20 cellular contexts compared by ENCODE assay signal in genomic region chrX:117843749-117844148, GRCh38.
DNase-seq lines count a peak whose midpoint lies in the region; ATAC-seq, FAIRE-seq and TF ChIP-seq lines count a peak whose summit lies in the region.
"Had no signal": no experiment of that assay in that cellular context is flagged by ENCODE, and none has a peak within 500 bp of the region (broad histone marks: within the 10 kb centered on the region; RNA-seq: fewer than 3 reads in every experiment).

No MANE protein-coding gene starts in this region.

- TF ChIP-seq RAD21 in A549 (conservative IDR thresholded peaks at IDR 0.05 in 1 of 2, IDR thresholded peaks at IDR 0.05 in 1 of 2) (no peak), K562 (CRISPR knock-in tag; conservative IDR thresholded peaks at IDR 0.05 in 1 of 2, IDR thresholded peaks at IDR 0.05 in 1 of 2) (no peak)

- no peak for ATAC-seq in A549
- ATAC-seq in K562 = no peak
- ATAC-seq: CD8-positive, alpha-beta T cell had no signal

- H3K4me2 ChIP-seq in A549 (no peak overlapping the region), K562 (ENCODE audit: insufficient read depth, low read length) (no peak overlapping the region)
- H3K4me2 ChIP-seq: BLaER1 treated with 17β-estradiol and CSF1 and Interleukin-3, amounts not matched to agents 10 nM and 100 nM had no signal

- no peaks in the 10 kb centered on the region for H4K20me1 ChIP-seq in K562 (replicated peaks; ENCODE audit: control insufficient read depth, insufficient read depth, low read length)
- H4K20me1 ChIP-seq: BLaER1 treated with 17β-estradiol and CSF1 and Interleukin-3, amounts not matched to agents 10 nM and 100 nM had no signal

- H3K4me1 ChIP-seq in A549 (no peaks in the 10 kb centered on the region), K562 (replicated peaks in 1 of 2; ENCODE audit: control insufficient read depth in 2 of 2, insufficient read depth in 2 of 2, low read length in 2 of 2) (no peaks in the 10 kb centered on the region), kidney (ENCODE audit: control insufficient read depth in 1 of 2, insufficient read depth in 1 of 2, low read depth in 1 of 2, low read length in 2 of 2) (no peaks in the 10 kb centered on the region)

- in situ Hi-C loops in K562 (cut with MboI) = no loop called here

- CTCF ChIA-PET in A549 (lab: Yijun Ruan, JAX) (no interaction called here), K562 (lab: Yijun Ruan, JAX; ENCODE audit: low intra/inter-chr PET ratio) (no interaction called here)

- POLR2A ChIA-PET in A549 (lab: Yijun Ruan, JAX) = no interaction called here
- POLR2A ChIA-PET in K562 (lab: Yijun Ruan, JAX) = no interaction called here

- TF ChIP-seq EP300 in A549 (IDR thresholded peaks at IDR 0.05) (no peak), K562 (IDR thresholded peaks at IDR 0.05; ENCODE audit: low read length) (no peak)

- WGBS in A549 (ENCODE audit: missing lambda C conversion rate) = 2% methylated on average over 3 of the region's 3 CpGs
- 0% methylated on average over 3 of the region's 3 CpGs for WGBS in K562 (ENCODE audit: insufficient coverage, low coverage, missing lambda C conversion rate)

- no TSS peak for BruUV-seq in K562 (replicated peaks; lab: Mats Ljungman, UMichigan)

- H3K4me3 ChIP-seq in A549 (no peak overlapping the region), K562 (no peak overlapping the region), kidney (ENCODE audit: low read length in 2 of 2) (no peak overlapping the region)
- H3K4me3 ChIP-seq: BLaER1 treated with 17β-estradiol and CSF1 and Interleukin-3, amounts not matched to agents 10 nM and 100 nM had no signal

- H3K27me3 ChIP-seq in K562 (ENCODE audit: control insufficient read depth in 2 of 2, insufficient read depth in 2 of 2, low read length in 2 of 2) = no peaks in the 10 kb centered on the region
- H3K27me3 ChIP-seq: BLaER1 treated with 17β-estradiol and CSF1 and Interleukin-3, amounts not matched to agents 10 nM and 100 nM had no signal

- H3K27ac ChIP-seq in A549 = no peak overlapping the region
- no peak overlapping the region for H3K27ac ChIP-seq in K562 (ENCODE audit: extremely low read depth, low read depth, low read length)
- no peak overlapping the region for H3K27ac ChIP-seq in kidney (ENCODE audit: low read depth in 2 of 2, low read length in 2 of 2)
- H3K27ac ChIP-seq: 22Rv1; BLaER1 treated with 17β-estradiol and CSF1 and Interleukin-3, amounts not matched to agents 10 nM and 100 nM; C4-2B had no signal

- DNase-seq in A549 (ENCODE audit: low read depth in 1 of 2, low spot score in 1 of 2) (no peak), K562 (ENCODE audit: extremely low read depth in 1 of 4, low spot score in 3 of 4) (no peak), kidney (no peak), COLO668 (lab: John Stamatoyannopoulos, UW; ENCODE audit: unreplicated experiment) (no peak)
- DNase-seq in stimulated activated CD4-positive, alpha-beta T cell treated with anti-CD3 and anti-CD28 coated beads, Interleukin-1b, Interleukin-23, amount 100 ng/mL, for 48 hours = no peak
- DNase-seq: AML-193; CD4-positive, alpha-beta T cell; CD8-positive, alpha-beta T cell; COR-L47; DMS 273 treated with DMSO at 0.1 percent for 48 hours; DMS153; DMS53; DMS79 treated with DMSO at 0.1 percent for 48 hours; GF-D8 had no signal

- no peak overlapping the region for H2AFZ ChIP-seq in K562 (ENCODE audit: low read depth, low read length)

- TF ChIP-seq CTCF in A549 (IDR thresholded peaks at IDR 0.05) (no peak), K562 (IDR thresholded peaks at IDR 0.05 in 2 of 3, conservative IDR thresholded peaks at IDR 0.05 in 1 of 3; ENCODE audit: insufficient read depth in 2 of 3, low read depth in 1 of 3, low read length in 3 of 3) (no peak), kidney (IDR thresholded peaks at IDR 0.05; ENCODE audit: borderline replicate concordance, extremely low read depth, insufficient read depth) (no peak)

- intact Hi-C loops in K562 (cut with micrococcal nuclease) (no loop called here), kidney (cut with DNase I) (no loop called here)

- TF ChIP-seq POLR2A in A549 (IDR thresholded peaks at IDR 0.05; ENCODE audit: low read length) (no peak), K562 (conservative IDR thresholded peaks at IDR 0.05) (no peak)

- H3K9ac ChIP-seq in K562 (ENCODE audit: insufficient read depth in 1 of 2, low read depth in 2 of 2, low read length in 2 of 2) = no peak overlapping the region
- no peak overlapping the region for H3K9ac ChIP-seq in kidney (ENCODE audit: low read length in 2 of 2)
- H3K9ac ChIP-seq: BLaER1 treated with 17β-estradiol and CSF1 and Interleukin-3, amounts not matched to agents 10 nM and 100 nM had no signal

- H3K9me1 ChIP-seq in K562 (ENCODE audit: control insufficient read depth, insufficient read depth, low read length) = no peaks in the 10 kb centered on the region

- no peaks in the 10 kb centered on the region for H3K79me2 ChIP-seq in K562 (ENCODE audit: control insufficient read depth, insufficient read depth, low read length)

- H3K36me3 ChIP-seq in K562 (ENCODE audit: control insufficient read depth, insufficient read depth, low read length) = no peaks in the 10 kb centered on the region
- H3K36me3 ChIP-seq in kidney (ENCODE audit: control insufficient read depth in 1 of 2, insufficient read depth in 2 of 2, low read length in 2 of 2) = no peaks in the 10 kb centered on the region
- H3K36me3 ChIP-seq: BLaER1 treated with 17β-estradiol and CSF1 and Interleukin-3, amounts not matched to agents 10 nM and 100 nM had no signal

- H3K9me3 ChIP-seq in A549 (no peaks in the 10 kb centered on the region), K562 (replicated peaks; ENCODE audit: control insufficient read depth, insufficient read depth, low read depth, low read length) (no peaks in the 10 kb centered on the region), kidney (ENCODE audit: control insufficient read depth in 1 of 2, low read length in 2 of 2) (no peaks in the 10 kb centered on the region)

- FAIRE-seq in A549 (lab: Jason Lieb, UNC) (peak; percentile 67), K562 (lab: Jason Lieb, UNC) (no peak), kidney (lab: Jason Lieb, UNC) (peak; percentile 92)
- FAIRE-seq: G401.6, GM12891, GM19239 had no signal

TF ChIP-seq in A549, 52 proteins besides CTCF, POLR2A, EP300 and RAD21:
- TF ChIP-seq, protein P1, sequence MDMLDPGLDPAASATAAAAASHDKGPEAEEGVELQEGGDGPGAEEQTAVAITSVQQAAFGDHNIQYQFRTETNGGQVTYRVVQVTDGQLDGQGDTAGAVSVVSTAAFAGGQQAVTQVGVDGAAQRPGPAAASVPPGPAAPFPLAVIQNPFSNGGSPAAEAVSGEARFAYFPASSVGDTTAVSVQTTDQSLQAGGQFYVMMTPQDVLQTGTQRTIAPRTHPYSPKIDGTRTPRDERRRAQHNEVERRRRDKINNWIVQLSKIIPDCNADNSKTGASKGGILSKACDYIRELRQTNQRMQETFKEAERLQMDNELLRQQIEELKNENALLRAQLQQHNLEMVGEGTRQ (IDR thresholded peaks at IDR 0.05) = no peak
- TF ChIP-seq MAFK (IDR thresholded peaks at IDR 0.05; ENCODE audit: partially characterized antibody) = peak; percentile 34

TF ChIP-seq in K562, 482 proteins besides CTCF, POLR2A, EP300 and RAD21:
- TF ChIP-seq HDAC2 (IDR thresholded peaks at IDR 0.05) (no peak), ZNF316 (IDR thresholded peaks at IDR 0.05) (peak; percentile 68), ZNF589 (CRISPR knock-in tag; IDR thresholded peaks at IDR 0.05; ENCODE audit: low read depth) (no peak), C11orf30 (IDR thresholded peaks at IDR 0.05; ENCODE audit: low read depth) (peak; percentile 36; the same call in 1 of the 2 replicates), MAFG (tag; conservative IDR thresholded peaks at IDR 0.05) (0 out of 2 replicates have a peak, but pooled peaks have one; percentile 25), NR2F6 (CRISPR knock-in tag; IDR thresholded peaks at IDR 0.05) (no peak)

Comparison
In these comparisons a context has a peak if more than half of its experiments do, and no peak if none do; other contexts are left out.
1. Of the 35 proteins assayed by ChIP-seq in both K562 and A549: peak only in K562: none; only in A549: MAFK; in both: none; in neither: 34.